In the genomic region with DNA sequence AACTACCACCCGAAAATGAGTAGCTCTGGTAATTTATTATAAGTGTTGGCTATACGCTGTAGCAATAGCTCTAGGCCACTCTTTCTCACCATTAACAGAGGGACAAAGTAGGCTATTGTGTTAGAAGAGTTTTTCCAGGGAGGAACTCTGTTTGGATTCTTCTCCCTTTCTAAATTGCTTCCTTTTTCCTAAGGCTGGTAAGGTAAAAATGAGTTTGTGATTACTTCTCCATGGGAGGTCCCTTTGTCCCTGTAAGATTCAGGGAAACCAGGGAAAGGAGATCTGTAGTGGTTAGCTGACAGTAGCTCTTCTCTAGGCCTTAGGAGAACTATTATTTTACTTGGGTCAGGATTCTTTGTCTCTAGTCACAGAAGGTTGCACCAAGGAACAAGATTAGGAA, we compare ENCODE assay signal across 17 cellular contexts. TPM values are rescaled to one million over a fixed set of nuclear protein-coding genes. Genes with fewer than 3 reads are reported as not detected.
"Had no signal": no experiment of that assay in that cellular context is flagged by ENCODE, and none has a peak within 500 bp of the region (broad histone marks: within the 10 kb centered on the region; RNA-seq: fewer than 3 reads in every experiment).

No MANE protein-coding gene starts in this region.

- H3K9me3 ChIP-seq: gastrocnemius medialis, lower lobe of right lung, prostate gland, right lobe of liver had no signal

- H3K4me1 ChIP-seq: gastrocnemius medialis, lower lobe of right lung, prostate gland, right lobe of liver had no signal

- H3K27me3 Mint-ChIP-seq: activated naive CD4-positive, alpha-beta T cell treated with anti-CD3 and anti-CD28 coated beads, Interleukin-2, amount 10 ng/mL, durations not matched to agents 7 days and 5 days had no signal

- H3K9me3 Mint-ChIP-seq: activated T-helper 2 cell treated with anti-CD3 and anti-CD28 coated beads, Interferon-gamma antibody, Interleukin-2, Interleukin-4, amounts not matched to agents 10 μg/mL and 5 μg/mL and 100 μg/mL, durations not matched to agents 14 hours and 24 hours and 36 hours had no signal

- H3K36me3 Mint-ChIP-seq: activated naive CD4-positive, alpha-beta T cell treated with anti-CD3 and anti-CD28 coated beads, Interleukin-2, amount 10 ng/mL, durations not matched to agents 7 days and 5 days had no signal

- H3K4me3 Mint-ChIP-seq: activated naive CD4-positive, alpha-beta T cell treated with anti-CD3 and anti-CD28 coated beads, Interleukin-2, amount 10 ng/mL, durations not matched to agents 7 days and 5 days had no signal

- H3K27ac Mint-ChIP-seq: activated naive CD4-positive, alpha-beta T cell treated with anti-CD3 and anti-CD28 coated beads, Interleukin-2, amount 10 ng/mL, durations not matched to agents 7 days and 5 days; activated T-helper 2 cell treated with anti-CD3 and anti-CD28 coated beads, Interferon-gamma antibody, Interleukin-2, Interleukin-4, amounts not matched to agents 10 μg/mL and 5 μg/mL and 100 μg/mL, durations not matched to agents 14 hours and 24 hours and 36 hours had no signal

- H3K27ac ChIP-seq: cardiac muscle cell, gastrocnemius medialis, lower lobe of right lung, prostate gland, right lobe of liver had no signal

- H3K4me3 ChIP-seq: cardiac muscle cell, gastrocnemius medialis, lower lobe of right lung, prostate gland, right lobe of liver had no signal

- H3K4me1 Mint-ChIP-seq: activated naive CD4-positive, alpha-beta T cell treated with anti-CD3 and anti-CD28 coated beads, Interleukin-2, amount 10 ng/mL, durations not matched to agents 7 days and 5 days had no signal

- DNase-seq: activated CD4-positive, alpha-beta T cell treated with anti-CD3 and anti-CD28 coated beads, Interleukin-2, amount 50 U/mL, for 1 hour; activated naive CD4-positive, alpha-beta T cell treated with anti-CD3 and anti-CD28 coated beads, Interleukin-2, amount 10 ng/mL, durations not matched to agents 7 days and 5 days; effector CD4-positive, alpha-beta T cell; gastrocnemius medialis; left cardiac atrium; lower lobe of right lung; midbrain; nucleus accumbens; right lobe of liver; stimulated activated CD4-positive, alpha-beta T cell treated with anti-CD3 and anti-CD28 coated beads, Interleukin-1b, Interleukin-23, amount 100 ng/mL, for 48 hours; stimulated activated naive CD4-positive, alpha-beta T cell; trophoblast cell had no signal

- H3K36me3 ChIP-seq: cardiac muscle cell, gastrocnemius medialis, lower lobe of right lung, prostate gland, right lobe of liver had no signal

- H3K27me3 ChIP-seq: cardiac muscle cell, gastrocnemius medialis, right lobe of liver had no signal

RNA-seq across cellular contexts. Expression of a gene that starts 23.2 kb away (rescaled TPM):
- total RNA-seq: activated CD8-positive, alpha-beta memory T cell treated with anti-CD3 and anti-CD28 coated beads for 36 hours; activated T-helper 2 cell treated with anti-CD3 and anti-CD28 coated beads, Interferon-gamma antibody, Interleukin-2, Interleukin-4, amounts not matched to agents 10 μg/mL and 5 μg/mL and 100 μg/mL, durations not matched to agents 14 hours and 24 hours and 36 hours; T-helper 2 cell treated with Interferon-gamma antibody and Interleukin-4, amounts not matched to agents 100 ng/mL and 5 ng/mL, for 36 hours had no signal
